ENCODE assay signal across 1 cellular context in genomic region chr11:47177229-47177845, GRCh38.
TF ChIP-seq lines count a peak whose summit lies in the region.

No MANE protein-coding gene starts in this region.

TF ChIP-seq in HEK293, 187 proteins besides CTCF, POLR2A, EP300 and RAD21 (continued from another document):
- TF ChIP-seq ZEB2 (tag by site-specific recombination; IDR thresholded peaks at IDR 0.05) (peak; percentile 67; the same call in 1 of the 2 replicates), GFI1B (tag by site-specific recombination; IDR thresholded peaks at IDR 0.05) (no peak), ZNF335 (tag by site-specific recombination; conservative IDR thresholded peaks at IDR 0.05) (peak; percentile 83), ZNF600 (tag by site-specific recombination; IDR thresholded peaks at IDR 0.05) (peak; percentile 93), PATZ1 (tag by site-specific recombination; IDR thresholded peaks at IDR 0.05) (peak; percentile 30; the same call in 1 of the 2 replicates), EGR2 (tag by site-specific recombination; IDR thresholded peaks at IDR 0.05; ENCODE audit: low read depth) (0 out of 2 replicates have a peak, but pooled peaks have one; percentile 9), ZNF449 (tag by site-specific recombination; IDR thresholded peaks at IDR 0.05) (peak; percentile 47; the same call in 1 of the 2 replicates), PRDM10 (tag by site-specific recombination; IDR thresholded peaks at IDR 0.05) (peak; percentile 8; the same call in 1 of the 2 replicates), BCL11A (tag by site-specific recombination; IDR thresholded peaks at IDR 0.05; ENCODE audit: low read depth) (0 out of 2 replicates have a peak, but pooled peaks have one; percentile 32), ZNF510 (tag by site-specific recombination; IDR thresholded peaks at IDR 0.05; ENCODE audit: insufficient replicate concordance) (no peak), ZNF10 (tag by site-specific recombination; IDR thresholded peaks at IDR 0.05) (no peak), KLF9 (tag by site-specific recombination; IDR thresholded peaks at IDR 0.05; ENCODE audit: low read depth) (peak; percentile 61), ZBTB7A (tag by site-specific recombination; IDR thresholded peaks at IDR 0.05; ENCODE audit: low read depth) (0 out of 2 replicates have a peak, but pooled peaks have one; percentile 40), ZNF514 (tag by site-specific recombination; IDR thresholded peaks at IDR 0.05) (no peak), SP7 (tag by site-specific recombination; IDR thresholded peaks at IDR 0.05) (0 out of 2 replicates have a peak, but pooled peaks have one; percentile 21), ZBTB10 (tag by site-specific recombination; IDR thresholded peaks at IDR 0.05) (peak; percentile 24; the same call in 1 of the 2 replicates), ZNF654 (tag by site-specific recombination; IDR thresholded peaks at IDR 0.05; ENCODE audit: low read depth) (peak; percentile 68)
